In genomic region chr18:2641638-2642037, GRCh38 we compare ENCODE assay signal across 8 cellular contexts. TPM values are rescaled to one million over a fixed set of nuclear protein-coding genes. Genes with fewer than 3 reads are reported as not detected.
DNase-seq lines count a peak whose midpoint lies in the region; ATAC-seq and TF ChIP-seq lines count a peak whose summit lies in the region.

No MANE protein-coding gene starts in this region.

- no peaks in the 10 kb centered on the region for H3K9me3 Mint-ChIP-seq in CD4-positive, alpha-beta T cell

- H4K20me1 ChIP-seq in smooth muscle cell (ENCODE audit: low read depth): no peaks in the 10 kb centered on the region

- CTCF ChIA-PET in CD4-positive, alpha-beta T cell (lab: Charles Lee): interaction anchor here (0.8 kb wide), 1 partner anchor 14 kb away, joined by 3 read pairs; the partner anchor contains the start of gene SMCHD1

- no peaks in the 10 kb centered on the region for H3K27me3 ChIP-seq in CD4-positive, alpha-beta T cell (ENCODE audit: control insufficient read depth, insufficient read depth, low read length)
- H3K27me3 ChIP-seq in mucosa of stomach (ENCODE audit: control insufficient read depth, insufficient read depth, low read length) (no peaks in the 10 kb centered on the region), smooth muscle cell (ENCODE audit: low read depth) (peaks cover 21% of the 10 kb centered on the region)

- H3K9ac ChIP-seq in mucosa of stomach (ENCODE audit: low read length) (peak overlapping the region; percentile 13), smooth muscle cell (ENCODE audit: low read depth) (no peak overlapping the region)

- no peak overlapping the region for H3K4me2 ChIP-seq in smooth muscle cell

- no peaks in the 10 kb centered on the region for H3K27me3 Mint-ChIP-seq in CD4-positive, alpha-beta T cell
- no peaks in the 10 kb centered on the region for H3K27me3 Mint-ChIP-seq in T-helper 17 cell

- H3K27ac Mint-ChIP-seq in CD4-positive, alpha-beta T cell: no peak overlapping the region
- no peak overlapping the region for H3K27ac Mint-ChIP-seq in T-helper 17 cell

- H3K36me3 ChIP-seq in mucosa of stomach (ENCODE audit: control insufficient read depth, insufficient read depth, low read length) (no peaks in the 10 kb centered on the region), smooth muscle cell (ENCODE audit: low read depth) (no peaks in the 10 kb centered on the region)

- H3K79me2 ChIP-seq in smooth muscle cell (ENCODE audit: low read depth): no peaks in the 10 kb centered on the region

- DNase-seq in CD4-positive, alpha-beta T cell: no peak
- DNase-seq in T-helper 17 cell (no peak), RKO (ENCODE audit: low spot score) (no peak), smooth muscle cell (lab: John Stamatoyannopoulos, UW; ENCODE audit: unreplicated experiment) (no peak)
- DNase-seq in stimulated activated CD4-positive, alpha-beta T cell treated with anti-CD3 and anti-CD28 coated beads, Interleukin-1b, Interleukin-23, amount 100 ng/mL, for 48 hours: no peak

- peaks cover 2% of the 10 kb centered on the region for H3K36me3 Mint-ChIP-seq in CD4-positive, alpha-beta T cell (ENCODE audit: low read depth)
- peaks cover 5% of the 10 kb centered on the region for H3K36me3 Mint-ChIP-seq in T-helper 17 cell (ENCODE audit: low read depth)

- H3K4me3 Mint-ChIP-seq in CD4-positive, alpha-beta T cell: peak overlapping the region; percentile 72
- peak overlapping the region; percentile 94 for H3K4me3 Mint-ChIP-seq in T-helper 17 cell

- H3K27ac ChIP-seq in CD4-positive, alpha-beta T cell (ENCODE audit: low read depth, low read length): peak overlapping the region; percentile 48
- H3K27ac ChIP-seq in smooth muscle cell (ENCODE audit: low read depth): no peak overlapping the region

- peak; percentile 33 for TF ChIP-seq POLR2A in GM19099 (IDR thresholded peaks at IDR 0.05; ENCODE audit: extremely low read depth, insufficient read length, low read depth)

- H3K4me3 ChIP-seq in mucosa of stomach (ENCODE audit: low read length) (no peak overlapping the region), smooth muscle cell (no peak overlapping the region)

- H3K4me1 ChIP-seq in mucosa of stomach (ENCODE audit: control insufficient read depth, insufficient read depth, low read length): peaks cover 14% of the 10 kb centered on the region
- no peaks in the 10 kb centered on the region for H3K4me1 ChIP-seq in smooth muscle cell (ENCODE audit: low read depth)

- ATAC-seq in CD4-positive, alpha-beta T cell (ENCODE audit: poor library complexity): peak; percentile 17
- ATAC-seq in HG03135 (IDR thresholded peaks at IDR 0.05; ENCODE audit: unreplicated experiment) (peak; percentile 81), T-helper 17 cell (peak; percentile 24)

- intact Hi-C loops in CD4-positive, alpha-beta T cell (cut with DNase I, micrococcal nuclease): no loop called here

- TF ChIP-seq CTCF in CD4-positive, alpha-beta T cell (IDR thresholded peaks at IDR 0.05): no peak
- no peak for TF ChIP-seq CTCF in smooth muscle cell (IDR thresholded peaks at IDR 0.05; ENCODE audit: borderline replicate concordance, insufficient read depth, poor library complexity, severe bottlenecking)

- peaks cover 55% of the 10 kb centered on the region for H3K4me1 Mint-ChIP-seq in CD4-positive, alpha-beta T cell (ENCODE audit: low read depth)
- peaks cover 31% of the 10 kb centered on the region for H3K4me1 Mint-ChIP-seq in T-helper 17 cell

- no peak overlapping the region for H2AFZ ChIP-seq in smooth muscle cell (ENCODE audit: low read depth)

- no peaks in the 10 kb centered on the region for H3K9me3 ChIP-seq in CD4-positive, alpha-beta T cell (ENCODE audit: control insufficient read depth, low read length)
- no peaks in the 10 kb centered on the region for H3K9me3 ChIP-seq in T-helper 17 cell (ENCODE audit: control insufficient read depth, low read length, poor library complexity, severe bottlenecking)
- no peaks in the 10 kb centered on the region for H3K9me3 ChIP-seq in mucosa of stomach (ENCODE audit: control insufficient read depth, low read length)
- no peaks in the 10 kb centered on the region for H3K9me3 ChIP-seq in smooth muscle cell (replicated peaks; ENCODE audit: low read depth)

- 74% methylated on average over 2 of the region's 2 CpGs for WGBS in smooth muscle cell (ENCODE audit: low lambda C conversion rate)

- POLR2A ChIA-PET in CD4-positive, alpha-beta T cell (lab: Charles Lee): interaction anchor here (0.6 to 12.5 kb wide), 7 partner anchors 10 to 70 kb away, joined by 3 to 698 read pairs (median 11); partner anchors contain the start of genes METTL4, NDC80 and SMCHD1

- no peaks in the 10 kb centered on the region for H3F3A ChIP-seq in smooth muscle cell (ENCODE audit: low read depth)

RNA-seq across cellular contexts. Expression of gene SMCHD1, which starts 13.9 kb away (rescaled TPM):
- total RNA-seq in CD4-positive, alpha-beta T cell: 100 to 1,000 TPM; 357 to 359 TPM
- total RNA-seq in T-helper 17 cell (100 to 1,000 TPM; 288 to 316 TPM), smooth muscle cell (46.3 and 68.6 TPM in 2 replicates)
- polyA plus RNA-seq in smooth muscle cell: 5.9 and 12.7 TPM in 2 replicates

Comparison
In these comparisons a context has a peak if more than half of its experiments do, and no peak if none do; other contexts are left out.
1. ATAC-seq: peak in every context shown above with its lines; median percentile 81 in HG03135; 24 in T-helper 17 cell; 17 in CD4-positive, alpha-beta T cell.